Comparison of ENCODE assay signal across 8 cellular contexts in the genomic region with DNA sequence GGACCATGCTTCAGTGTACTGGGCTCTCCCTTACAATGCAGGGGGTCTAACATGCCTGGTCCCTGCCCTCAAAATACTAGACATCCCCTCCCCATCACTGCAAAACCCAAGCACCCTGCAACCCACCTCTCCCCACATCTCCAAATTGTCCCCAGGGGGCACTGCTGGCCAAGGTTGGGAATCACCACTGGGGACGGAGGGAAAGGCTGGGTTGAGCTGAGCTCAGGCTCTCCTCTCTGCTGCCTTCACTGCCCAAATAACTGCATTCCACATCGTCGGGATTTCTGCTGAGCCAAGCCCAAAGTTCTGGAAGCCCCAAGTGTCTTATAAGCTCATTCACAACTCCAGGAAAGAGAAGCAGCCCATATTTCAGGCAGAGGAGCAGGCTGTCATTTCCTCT.
DNase-seq lines count a peak whose midpoint lies in the region; ATAC-seq, FAIRE-seq and TF ChIP-seq lines count a peak whose summit lies in the region.

No MANE protein-coding gene starts in this region.

- no peaks in the 10 kb centered on the region for H3K9me3 Mint-ChIP-seq in Calu3 (ENCODE audit: low read depth, unreplicated experiment)
- H3K9me3 Mint-ChIP-seq in activated T-helper 17 cell treated with anti-CD3 and anti-CD28 coated beads, Interleukin-2, amount 50 U/mL, for 72 hours, result no peaks in the 10 kb centered on the region

- no peak overlapping the region for H3K27ac ChIP-seq in right lobe of liver

- no peak overlapping the region for H3K4me3 Mint-ChIP-seq in Calu3 (ENCODE audit: low read depth, unreplicated experiment)
- H3K4me3 Mint-ChIP-seq in activated T-helper 17 cell treated with anti-CD3 and anti-CD28 coated beads, Interleukin-2, amount 50 U/mL, for 72 hours, result no peak overlapping the region

- no peaks in the 10 kb centered on the region for H3K27me3 Mint-ChIP-seq in Calu3 (ENCODE audit: unreplicated experiment)
- no peaks in the 10 kb centered on the region for H3K27me3 Mint-ChIP-seq in activated T-helper 17 cell treated with anti-CD3 and anti-CD28 coated beads, Interleukin-2, amount 50 U/mL, for 72 hours

- no peak for TF ChIP-seq POLR2A in right lobe of liver (IDR thresholded peaks at IDR 0.05)

- H3K27me3 ChIP-seq in bronchial epithelial cell (ENCODE audit: control insufficient read depth, insufficient read depth, low read length) (no peaks in the 10 kb centered on the region), right lobe of liver (no peaks in the 10 kb centered on the region)

- H3K4me1 ChIP-seq in right lobe of liver, result peaks cover 0 to 14% (median 0%) of the 10 kb centered on the region in 4 donors

- H3K4me1 Mint-ChIP-seq in Calu3 (ENCODE audit: low read depth, unreplicated experiment), result no peaks in the 10 kb centered on the region
- no peaks in the 10 kb centered on the region for H3K4me1 Mint-ChIP-seq in activated T-helper 17 cell treated with anti-CD3 and anti-CD28 coated beads, Interleukin-2, amount 50 U/mL, for 72 hours

- H3K4me3 ChIP-seq in bronchial epithelial cell (ENCODE audit: low read depth, low read length) (no peak overlapping the region), right lobe of liver (no peak overlapping the region)

- 20% methylated on average over 3 of the region's 3 CpGs for WGBS in right lobe of liver (ENCODE audit: insufficient coverage, low coverage, low lambda C conversion rate, missing lambda C conversion rate)

- H3K27ac Mint-ChIP-seq in Calu3 (ENCODE audit: unreplicated experiment), result peak overlapping the region; percentile 60
- H3K27ac Mint-ChIP-seq in activated T-helper 17 cell treated with anti-CD3 and anti-CD28 coated beads, Interleukin-2, amount 50 U/mL, for 72 hours, result no peak overlapping the region

- intact Hi-C loops in Calu3 (cut with micrococcal nuclease; ENCODE audit: unreplicated experiment), result loop anchor here (1.0 to 10.0 kb wide), 2 partner anchors 99 to 333 kb away; no protein-coding TSS in a partner anchor
- intact Hi-C loops in right lobe of liver (cut with DNase I), result no loop called here

- H3K36me3 Mint-ChIP-seq in Calu3 (ENCODE audit: insufficient read depth, unreplicated experiment), result peaks cover 18% of the 10 kb centered on the region
- H3K36me3 Mint-ChIP-seq in activated T-helper 17 cell treated with anti-CD3 and anti-CD28 coated beads, Interleukin-2, amount 50 U/mL, for 72 hours (ENCODE audit: low read depth), result peaks cover 15% of the 10 kb centered on the region

- CTCF ChIA-PET in Calu3 (lab: Charles Lee), result interaction anchor here (1.0 to 3.6 kb wide), 3 partner anchors 10 to 98 kb away, joined by 4 to 21 read pairs (median 4); a partner anchor contains a TSS

- no TSS peak for BruUV-seq in Calu3 (replicated peaks; lab: Mats Ljungman, UMichigan)

- H3K9me3 ChIP-seq in right lobe of liver, result no peaks in the 10 kb centered on the region

- ATAC-seq in right lobe of liver (peak; percentile 80 to 86 (median 84)), HG02571 (IDR thresholded peaks at IDR 0.05; ENCODE audit: unreplicated experiment) (no peak), HG02973 (IDR thresholded peaks at IDR 0.05; ENCODE audit: unreplicated experiment) (no peak)
- no peak for ATAC-seq in activated T-helper 17 cell treated with anti-CD3 and anti-CD28 coated beads, Interleukin-2, amount 50 U/mL, for 72 hours (replicated peaks)

- H3K36me3 ChIP-seq in bronchial epithelial cell (ENCODE audit: control insufficient read depth, insufficient read depth, low read length) (peaks cover 1% of the 10 kb centered on the region), right lobe of liver (peaks cover 0 to 4% (median 0%) of the 10 kb centered on the region in 4 donors)

- FAIRE-seq in HTR-8/SVneo (lab: Jason Lieb, UNC) (no peak), bronchial epithelial cell (lab: Jason Lieb, UNC) (no peak)

- TF ChIP-seq CTCF in Calu3 (IDR thresholded peaks at IDR 0.05; ENCODE audit: unreplicated experiment), result peak; percentile 72
- TF ChIP-seq CTCF in bronchial epithelial cell (IDR thresholded peaks at IDR 0.05; ENCODE audit: insufficient read depth, low read length, severe bottlenecking), result peak; percentile 57
- TF ChIP-seq CTCF in right lobe of liver (IDR thresholded peaks at IDR 0.05), result peak; percentile 50 to 68 (median 56)

- peak; percentile 75 for DNase-seq in Calu3
- DNase-seq in HTR-8/SVneo (ENCODE audit: insufficient read length, low spot score), result peak; percentile 54
- peak; percentile 14 for DNase-seq in bronchial epithelial cell (ENCODE audit: low read depth)
- DNase-seq in right lobe of liver, result peak in 2 of 3 donors; percentile 50 to 56
- no peak for DNase-seq in NCI-H128 (lab: John Stamatoyannopoulos, UW; ENCODE audit: unreplicated experiment)

Comparison
In these comparisons a context has a peak if more than half of its experiments do, and no peak if none do; other contexts are left out.
1. ATAC-seq: peak in right lobe of liver (4 of 4); none in HG02571 (single experiment), HG02973 (single experiment) and activated T-helper 17 cell treated with anti-CD3 and anti-CD28 coated beads, Interleukin-2, amount 50 U/mL, for 72 hours (single experiment).
2. Peak in every context shown above with its lines, with median percentiles within 50 percentile points of each other: CTCF ChIP-seq.